In genomic region chr1:21149430-21149861, GRCh38 we compare ENCODE assay signal across 1 cellular context.
TF ChIP-seq lines count a peak whose summit lies in the region.

No MANE protein-coding gene starts in this region.

TF ChIP-seq in HCT116, 20 proteins besides CTCF, POLR2A, EP300 and RAD21 (continued from another document):
- no peak for TF ChIP-seq ZBTB33 (IDR thresholded peaks at IDR 0.05; ENCODE audit: extremely low read depth, insufficient replicate concordance, low read length)
- TF ChIP-seq CEBPB (IDR thresholded peaks at IDR 0.05; ENCODE audit: low read depth): no peak
- TF ChIP-seq SRF (IDR thresholded peaks at IDR 0.05; ENCODE audit: low read depth): no peak
- TF ChIP-seq SP1 (IDR thresholded peaks at IDR 0.05; ENCODE audit: low read depth): no peak
- TF ChIP-seq FOSL1 (IDR thresholded peaks at IDR 0.05; ENCODE audit: low read depth): no peak
- no peak for TF ChIP-seq EZH2phosphoT487 (IDR thresholded peaks at IDR 0.05; ENCODE audit: borderline replicate concordance)
